13 cellular contexts compared by ENCODE assay signal in genomic region chr14:61780125-61780524, GRCh38. TPM values are rescaled to one million over a fixed set of nuclear protein-coding genes. Genes with fewer than 3 reads are reported as not detected.
DNase-seq lines count a peak whose midpoint lies in the region; ATAC-seq and TF ChIP-seq lines count a peak whose summit lies in the region.
"Had no signal": no experiment of that assay in that cellular context is flagged by ENCODE, and none has a peak within 500 bp of the region (broad histone marks: within the 10 kb centered on the region; RNA-seq: fewer than 3 reads in every experiment).

No MANE protein-coding gene starts in this region.

- TF ChIP-seq CTCF in GM12865 (IDR thresholded peaks at IDR 0.05; ENCODE audit: insufficient read depth, low read depth, low read length, missing control alignments) = no peak
- TF ChIP-seq CTCF in gastrocnemius medialis (IDR thresholded peaks at IDR 0.05 in 4 of 5, conservative IDR thresholded peaks at IDR 0.05 in 1 of 5) = no peak

- ATAC-seq in GM19023 (IDR thresholded peaks at IDR 0.05; ENCODE audit: unreplicated experiment) = peak; percentile 57
- ATAC-seq in HG03025 (IDR thresholded peaks at IDR 0.05; ENCODE audit: low FRiP score, unreplicated experiment) = peak; percentile 77
- peak; percentile 99 for ATAC-seq in activated T-helper 17 cell treated with anti-CD3 and anti-CD28 coated beads, Interleukin-2, amount 50 U/mL, for 72 hours (replicated peaks)
- ATAC-seq in gastrocnemius medialis = no peak
- ATAC-seq in GM18511 (IDR thresholded peaks at IDR 0.05; ENCODE audit: unreplicated experiment) = no peak
- ATAC-seq: stimulated activated memory B cell treated with anti-CD40 and anti-IgM and Interleukin-4, amounts not matched to agents 10 μg/mL and 1 μg/mL and 100 μg/mL, for 72 hours had no signal

- peaks cover 100% of the 10 kb centered on the region for H3K36me3 Mint-ChIP-seq in activated T-helper 17 cell treated with anti-CD3 and anti-CD28 coated beads, Interleukin-2, amount 50 U/mL, for 72 hours (ENCODE audit: low read depth)

- peak overlapping the region; percentile 58 for H3K4me3 Mint-ChIP-seq in activated T-helper 17 cell treated with anti-CD3 and anti-CD28 coated beads, Interleukin-2, amount 50 U/mL, for 72 hours
- H3K4me3 Mint-ChIP-seq: stimulated activated memory B cell treated with anti-CD40 and anti-IgM and Interleukin-4, amounts not matched to agents 10 μg/mL and 1 μg/mL and 100 μg/mL, for 72 hours had no signal

- H3K9me3 ChIP-seq in gastrocnemius medialis = no peaks in the 10 kb centered on the region

- in situ Hi-C loops in gastrocnemius medialis (cut with MboI; ENCODE audit: low sequenced_read_pairs in 4 of 4) = no loop called here

- H3K27me3 Mint-ChIP-seq in activated T-helper 17 cell treated with anti-CD3 and anti-CD28 coated beads, Interleukin-2, amount 50 U/mL, for 72 hours = no peaks in the 10 kb centered on the region
- H3K27me3 Mint-ChIP-seq: stimulated activated memory B cell treated with anti-CD40 and anti-IgM and Interleukin-4, amounts not matched to agents 10 μg/mL and 1 μg/mL and 100 μg/mL, for 72 hours had no signal

- intact Hi-C loops in gastrocnemius medialis (cut with DNase I; ENCODE audit: low total_unique reads) = no loop called here

- H3K4me1 Mint-ChIP-seq in activated T-helper 17 cell treated with anti-CD3 and anti-CD28 coated beads, Interleukin-2, amount 50 U/mL, for 72 hours = peaks cover 9% of the 10 kb centered on the region
- H3K4me1 Mint-ChIP-seq: stimulated activated memory B cell treated with anti-CD40 and anti-IgM and Interleukin-4, amounts not matched to agents 10 μg/mL and 1 μg/mL and 100 μg/mL, for 72 hours had no signal

- H3K36me3 ChIP-seq in gastrocnemius medialis = peaks cover 0 to 64% of the 10 kb centered on the region in 2 donors
- peaks cover 13% of the 10 kb centered on the region for H3K36me3 ChIP-seq in H7 (replicated peaks; ENCODE audit: control insufficient read depth, insufficient read depth, low read length)

- H3K9me3 Mint-ChIP-seq in activated T-helper 17 cell treated with anti-CD3 and anti-CD28 coated beads, Interleukin-2, amount 50 U/mL, for 72 hours = no peaks in the 10 kb centered on the region
- H3K9me3 Mint-ChIP-seq: stimulated activated memory B cell treated with anti-CD40 and anti-IgM and Interleukin-4, amounts not matched to agents 10 μg/mL and 1 μg/mL and 100 μg/mL, for 72 hours had no signal

- no peak for TF ChIP-seq POLR2A in gastrocnemius medialis (IDR thresholded peaks at IDR 0.05)

- DNase-seq in GM12865 (ENCODE audit: low read depth) (peak; percentile 57), gastrocnemius medialis (no peak), H7 (no peak)
- DNase-seq: hypothalamus, NCI-H2081 treated with DMSO at 0.1 percent for 48 hours had no signal

- H3K27ac ChIP-seq in gastrocnemius medialis = no peak overlapping the region
- H3K27ac ChIP-seq: KMS-11, parathyroid adenoma had no signal

- H3K4me3 ChIP-seq in GM12865 (ENCODE audit: low read depth, low read length) = no peak overlapping the region
- no peak overlapping the region for H3K4me3 ChIP-seq in gastrocnemius medialis
- no peak overlapping the region for H3K4me3 ChIP-seq in H7 (ENCODE audit: insufficient read depth, low read depth, low read length)
- H3K4me3 ChIP-seq: lung had no signal

- H3K27ac Mint-ChIP-seq in activated T-helper 17 cell treated with anti-CD3 and anti-CD28 coated beads, Interleukin-2, amount 50 U/mL, for 72 hours = peak overlapping the region; percentile 60

- H3K4me1 ChIP-seq in gastrocnemius medialis = no peaks in the 10 kb centered on the region

- H3K27me3 ChIP-seq in gastrocnemius medialis (no peaks in the 10 kb centered on the region), H7 (ENCODE audit: control insufficient read depth, insufficient read depth, low read length) (no peaks in the 10 kb centered on the region)

RNA-seq across cellular contexts. Expression of gene SNAPC1, which starts 17.9 kb away (rescaled TPM):
- 10 to 100 TPM; 11.5 to 13.6 TPM for total RNA-seq in activated T-helper 17 cell treated with anti-CD3 and anti-CD28 coated beads, Interleukin-2, amount 50 U/mL, for 72 hours
- total RNA-seq in gastrocnemius medialis = 1 to 10 TPM; 2.0 to 3.7 (median 3.0) TPM
- 11.6 and 16.7 TPM in 2 replicates for total RNA-seq in H7 (2014; rRNA removed; shearing (Covaris generic))

RNA-seq across cellular contexts. Expression of gene SYT16, which starts 32.4 kb away (rescaled TPM):
- total RNA-seq in activated T-helper 17 cell treated with anti-CD3 and anti-CD28 coated beads, Interleukin-2, amount 50 U/mL, for 72 hours = not detected
- total RNA-seq in gastrocnemius medialis = not detected
- total RNA-seq in H7 (2014; rRNA removed; shearing (Covaris generic)) = 0.35 and 0.37 TPM in 2 replicates

Comparison
In these comparisons a context has a peak if more than half of its experiments do, and no peak if none do; other contexts are left out.
1. ATAC-seq: peak in GM19023 (single experiment), HG03025 (single experiment) and activated T-helper 17 cell treated with anti-CD3 and anti-CD28 coated beads, Interleukin-2, amount 50 U/mL, for 72 hours (single experiment); none in gastrocnemius medialis (0 of 2) and GM18511 (single experiment).